ENCODE assay signal across 10 cellular contexts in the genomic region with DNA sequence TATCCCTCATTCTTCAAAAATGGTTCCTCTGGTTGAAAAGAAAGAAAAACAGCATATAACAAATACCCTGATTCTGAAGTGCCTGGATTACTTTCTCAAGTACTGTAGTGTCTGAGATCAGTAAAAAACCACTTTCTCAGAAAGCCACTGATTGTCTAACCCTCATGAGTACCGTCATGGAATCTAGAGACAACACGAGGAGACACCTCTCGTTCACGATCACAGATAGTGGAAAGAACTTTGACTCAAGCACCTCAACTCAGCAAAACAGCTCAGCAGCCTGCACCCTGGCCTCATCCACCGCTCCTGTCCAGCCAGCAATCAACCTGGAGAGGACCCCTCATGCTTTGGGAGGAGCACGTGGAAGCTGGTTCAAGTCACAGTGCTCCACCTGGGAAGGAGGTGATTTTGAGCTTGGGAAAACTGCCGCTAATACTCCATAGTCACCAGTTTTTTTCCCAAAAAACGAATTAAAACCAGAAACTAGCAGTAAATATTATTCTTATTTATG. TPM values are rescaled to one million over a fixed set of nuclear protein-coding genes. Genes with fewer than 3 reads are reported as not detected.
A peak's percentile ranks its signal among the peaks of the same experiment; 100 is the strongest.
DNase-seq lines count a peak whose midpoint lies in the region; ATAC-seq and TF ChIP-seq lines count a peak whose summit lies in the region.
"Had no signal": no experiment of that assay in that cellular context is flagged by ENCODE, and none has a peak within 500 bp of the region (broad histone marks: within the 10 kb centered on the region; RNA-seq: fewer than 3 reads in every experiment).

No MANE protein-coding gene starts in this region.

- no peaks in the 10 kb centered on the region for H3K9me3 ChIP-seq in spleen

- TF ChIP-seq CTCF in spleen (IDR thresholded peaks at IDR 0.05 in 8 of 11, conservative IDR thresholded peaks at IDR 0.05 in 3 of 11): no peak
- TF ChIP-seq CTCF in GM20000 (IDR thresholded peaks at IDR 0.05; ENCODE audit: extremely low read depth, missing control alignments): no peak

- no peak for ATAC-seq in HG03280 (IDR thresholded peaks at IDR 0.05; ENCODE audit: unreplicated experiment)

- peak overlapping the region; percentile 17 to 89 (median 82) for H3K27ac ChIP-seq in spleen
- H3K27ac ChIP-seq: RWPE1 had no signal

- peak; percentile 54 for DNase-seq in CD1c-positive myeloid dendritic cell (ENCODE audit: extremely low spot score)
- peak; percentile 42 for DNase-seq in T-helper 9 cell
- peak; percentile 60 for DNase-seq in activated naive CD4-positive, alpha-beta T cell treated with anti-CD3 and anti-CD28 coated beads, Interleukin-2, amount 50 U/mL, for 16 hours
- DNase-seq in spleen: no peak
- no peak for DNase-seq in NCI-H2227 treated with DMSO at 0.1 percent for 48 hours (lab: John Stamatoyannopoulos, UW)
- DNase-seq in NOMO-1 treated with DMSO at 0.1 percent for 48 hours (lab: John Stamatoyannopoulos, UW; ENCODE audit: unreplicated experiment): no peak
- DNase-seq in GM20000 (ENCODE audit: low spot score): no peak

- peak overlapping the region; percentile 2 to 67 (median 32) for H3K4me3 ChIP-seq in spleen

- intact Hi-C loops in spleen (cut with DNase I; ENCODE audit: low total_unique reads): no loop called here

- H3K27me3 ChIP-seq in spleen (replicated peaks in 1 of 7): no peaks in the 10 kb centered on the region

- no peak for TF ChIP-seq POLR2A in spleen (IDR thresholded peaks at IDR 0.05)

- H3K36me3 ChIP-seq in spleen: no peaks in the 10 kb centered on the region

- 28 to 45% (median 42%) methylated on average over 8 of the region's 8 CpGs for WGBS in spleen, 5 donors

- H3K4me1 ChIP-seq in spleen: peaks cover 10 to 73% (median 41%) of the 10 kb centered on the region in 6 donors

RNA-seq across cellular contexts. Expression of a gene that starts 1.0 kb away (rescaled TPM):
- total RNA-seq in spleen: 10 to 100 TPM; 15.8 to 39.8 (median 28.7) TPM
- polyA plus RNA-seq in spleen: 1 to 10 TPM; 6.6 to 8.8 (median 7.1) TPM
- total RNA-seq: MCF 10A had no signal

Comparison
In these comparisons a context has a peak if more than half of its experiments do, and no peak if none do; other contexts are left out.
1. DNase-seq: peak in CD1c-positive myeloid dendritic cell (single experiment), T-helper 9 cell (single experiment) and activated naive CD4-positive, alpha-beta T cell treated with anti-CD3 and anti-CD28 coated beads, Interleukin-2, amount 50 U/mL, for 16 hours (single experiment); none in spleen (single experiment), NCI-H2227 treated with DMSO at 0.1 percent for 48 hours (single experiment), NOMO-1 treated with DMSO at 0.1 percent for 48 hours (single experiment) and GM20000 (single experiment).